In the genomic region with DNA sequence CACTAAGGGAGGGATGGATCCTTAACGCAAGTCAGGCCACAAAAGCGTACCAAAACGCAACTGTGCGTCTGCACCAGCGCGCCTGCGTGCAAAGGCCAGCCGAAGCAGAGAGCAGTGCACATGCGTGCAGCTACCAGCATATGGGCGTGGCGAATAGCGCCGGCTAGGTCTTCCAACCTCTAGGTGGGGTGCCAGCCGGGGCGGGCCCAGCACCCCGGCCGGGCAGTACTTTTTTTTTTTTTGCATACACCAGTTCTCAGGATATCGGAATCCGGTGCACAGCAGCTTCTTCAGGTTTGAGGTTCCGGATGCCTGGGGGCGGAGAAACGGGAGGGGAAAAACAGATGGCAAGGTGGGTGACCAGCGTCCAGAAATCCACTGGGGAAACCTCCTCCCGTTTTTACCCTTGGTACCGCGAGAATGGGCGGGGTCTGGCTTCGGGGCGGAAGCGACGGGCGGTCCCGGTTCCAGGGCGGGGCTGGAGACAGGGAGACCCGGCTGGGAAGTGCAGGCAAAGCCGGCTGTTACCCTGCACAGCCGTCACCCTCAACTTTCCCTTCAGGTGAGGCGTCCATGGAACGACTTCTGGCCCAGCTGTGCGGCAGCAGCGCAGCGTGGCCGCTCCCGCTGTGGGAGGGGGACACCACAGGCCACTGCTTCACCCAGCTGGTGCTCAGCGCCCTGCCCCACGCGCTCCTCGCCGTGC, we compare ENCODE assay signal across 8 cellular contexts. TPM values are rescaled to one million over a fixed set of nuclear protein-coding genes. Genes with fewer than 3 reads are reported as not detected.
DNase-seq lines count a peak whose midpoint lies in the region; ATAC-seq, FAIRE-seq and TF ChIP-seq lines count a peak whose summit lies in the region.

ABCC10 (plus strand) TSS at position 136 of the 706 bp plus-strand sequence; CDS start at position 574, 438 bp downstream.

- H3K27ac ChIP-seq in body of pancreas (peak within 1 kb of the TSS; percentile 70 to 91 (median 88)), sigmoid colon (peak within 1 kb of the TSS; percentile 85 to 93 (median 90))

- peaks cover 23% of the 10 kb centered on the region for H3K4me1 ChIP-seq in body of pancreas
- peaks cover 0 to 20% (median 17%) of the 10 kb centered on the region in 4 donors for H3K4me1 ChIP-seq in sigmoid colon

- H3K27me3 ChIP-seq in body of pancreas, result no peaks in the 10 kb centered on the region
- H3K27me3 ChIP-seq in sigmoid colon, result no peaks in the 10 kb centered on the region

- TF ChIP-seq POLR2A in body of pancreas (IDR thresholded peaks at IDR 0.05) (peak; percentile 63 to 86 (median 78)), sigmoid colon (IDR thresholded peaks at IDR 0.05) (peak; percentile 9 to 34)

- H3K36me3 ChIP-seq in body of pancreas (replicated peaks in 1 of 2; ENCODE audit: insufficient read depth in 1 of 2, low read depth in 2 of 2) (peaks cover 0 to 2% of the 10 kb centered on the region in 2 donors), sigmoid colon (peaks cover 0 to 15% (median 0%) of the 10 kb centered on the region in 4 donors)

- 0 to 1% methylated on average over 17 to 49 of the region's 49 CpGs for WGBS in body of pancreas, 2 donors
- 0% methylated on average over 49 of the region's 49 CpGs for WGBS in sigmoid colon, 2 donors

- FAIRE-seq in A204.1 (lab: Jason Lieb, UNC), result peak; percentile 87
- FAIRE-seq in TTC549 (lab: Jason Lieb, UNC), result peak; percentile 11

- TF ChIP-seq EP300 in sigmoid colon (IDR thresholded peaks at IDR 0.05), result peak in 1 of 4 donors; percentile 14

- H3K9me3 ChIP-seq in body of pancreas (no peaks in the 10 kb centered on the region), sigmoid colon (no peaks in the 10 kb centered on the region)

- peak within 1 kb of the TSS; percentile 54 to 84 for H3K4me3 ChIP-seq in body of pancreas
- H3K4me3 ChIP-seq in sigmoid colon, result peak within 1 kb of the TSS; percentile 67 to 88 (median 78)

- DNase-seq in NCI-H2107 treated with DMSO at 0.1 percent for 48 hours (lab: John Stamatoyannopoulos, UW; ENCODE audit: unreplicated experiment), result peak; percentile 64
- peak; percentile 96 to 98 (median 98) for DNase-seq in body of pancreas
- peak; percentile 81 for DNase-seq in iPS DF 4.7 (ENCODE audit: extremely low read depth, low spot score)
- DNase-seq in sigmoid colon, result peak; percentile 98

- peak; percentile 87 for ATAC-seq in GM18520 (IDR thresholded peaks at IDR 0.05; ENCODE audit: unreplicated experiment)
- ATAC-seq in HG03064 (IDR thresholded peaks at IDR 0.05; ENCODE audit: low read depth, unreplicated experiment), result peak; percentile 88
- ATAC-seq in body of pancreas, result peak; percentile 97

- peak; percentile 25 to 84 (median 57) for TF ChIP-seq CTCF in body of pancreas (IDR thresholded peaks at IDR 0.05)
- peak in 3 of 4 experiments; percentile 5 to 30 (median 28) for TF ChIP-seq CTCF in sigmoid colon (IDR thresholded peaks at IDR 0.05)

- intact Hi-C loops in body of pancreas (cut with DNase I) (no loop called here), sigmoid colon (cut with DNase I) (loop anchor here (1.0 to 10.0 kb wide), 3 partner anchors 49 to 163 kb away; partner anchors contain the start of genes TJAP1 and ZNF318)

RNA-seq across cellular contexts. Expression of gene ABCC10, which starts in this region (rescaled TPM):
- total RNA-seq in body of pancreas, result 10 to 100 TPM; 17.1 to 44.5 TPM
- total RNA-seq in sigmoid colon, result 10 to 100 TPM; 11.5 to 24.9 (median 12.3) TPM
- 10 to 100 TPM in 1 of 3 donors, 1 to 10 TPM in 2; 2.4 to 25.0 (median 5.1) TPM for polyA plus RNA-seq in sigmoid colon

Comparison
In these comparisons a context has a peak if more than half of its experiments do, and no peak if none do; other contexts are left out.
1. Peak in every context shown above with its lines: DNase-seq, ATAC-seq, H3K4me3 ChIP-seq and H3K27ac ChIP-seq.